ENCODE assay signal across 1 cellular context in genomic region chr10:13705526-13706169, GRCh38.
TF ChIP-seq lines count a peak whose summit lies in the region.

No MANE protein-coding gene starts in this region.

TF ChIP-seq in SK-N-SH, 30 proteins besides CTCF, POLR2A, EP300 and RAD21 (continued from another document):
- TF ChIP-seq REST (IDR thresholded peaks at IDR 0.05; ENCODE audit: low read depth, low read length) = no peak
- TF ChIP-seq TAF1 (IDR thresholded peaks at IDR 0.05; ENCODE audit: borderline replicate concordance, low read depth, low read length) = no peak
- no peak for TF ChIP-seq ELF1 (IDR thresholded peaks at IDR 0.05)
- no peak for TF ChIP-seq FOSL2 (IDR thresholded peaks at IDR 0.05; ENCODE audit: borderline replicate concordance, low read depth)
- TF ChIP-seq TEAD4 (IDR thresholded peaks at IDR 0.05; ENCODE audit: borderline replicate concordance, insufficient read depth) = no peak
